8 cellular contexts compared by ENCODE assay signal in the genomic region with DNA sequence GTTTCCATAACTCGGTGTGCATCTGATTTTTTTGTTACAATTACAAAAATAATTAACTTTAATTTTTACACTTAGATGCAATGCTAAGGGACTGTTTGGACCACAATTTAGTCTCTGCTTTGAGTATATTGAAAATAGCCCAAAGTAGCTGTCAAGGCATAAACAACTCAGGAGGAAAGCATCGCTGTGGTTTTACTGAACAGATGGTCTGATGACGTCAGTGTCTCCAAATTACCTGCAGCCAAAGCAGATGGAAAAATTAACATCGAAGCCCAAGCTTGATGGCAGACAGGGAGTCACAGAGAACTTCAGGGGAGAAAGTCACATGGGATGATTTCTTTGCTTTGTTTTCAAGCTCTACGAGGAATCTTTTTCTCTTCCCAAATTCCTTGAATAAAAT.
DNase-seq lines count a peak whose midpoint lies in the region; ATAC-seq and TF ChIP-seq lines count a peak whose summit lies in the region.

No MANE protein-coding gene starts in this region.

- H3K4me2 ChIP-seq in smooth muscle cell = peak overlapping the region; percentile 13

- peaks cover 4% of the 10 kb centered on the region for H3K36me3 Mint-ChIP-seq in activated naive CD8-positive, alpha-beta T cell treated with anti-CD3 and anti-CD28 coated beads for 36 hours
- no peaks in the 10 kb centered on the region for H3K36me3 Mint-ChIP-seq in activated naive CD8-positive, alpha-beta T cell treated with anti-CD3 and anti-CD28 coated beads, Interleukin-2, amount 50 U/mL, for 24 hours (ENCODE audit: low read depth)

- H3K27ac Mint-ChIP-seq in activated naive CD8-positive, alpha-beta T cell treated with anti-CD3 and anti-CD28 coated beads for 36 hours = peak overlapping the region; percentile 26
- H3K27ac Mint-ChIP-seq in activated naive CD8-positive, alpha-beta T cell treated with anti-CD3 and anti-CD28 coated beads, Interleukin-2, amount 50 U/mL, for 24 hours = no peak overlapping the region

- intact Hi-C loops in body of pancreas (cut with DNase I) (no loop called here), head of caudate nucleus (cut with DNase I) (no loop called here)

- DNase-seq in activated naive CD8-positive, alpha-beta T cell treated with anti-CD3 and anti-CD28 coated beads for 36 hours = no peak
- no peak for DNase-seq in activated naive CD8-positive, alpha-beta T cell treated with anti-CD3 and anti-CD28 coated beads, Interleukin-2, amount 50 U/mL, for 24 hours
- DNase-seq in NCI-H1694 treated with DMSO at 0.1 percent for 48 hours (lab: John Stamatoyannopoulos, UW) (peak; percentile 76), body of pancreas (peak in 2 of 4 donors; percentile 11 to 20), smooth muscle cell (lab: John Stamatoyannopoulos, UW; ENCODE audit: unreplicated experiment) (no peak), head of caudate nucleus (no peak)
- no peak for DNase-seq in stimulated activated CD4-positive, alpha-beta T cell treated with anti-CD3 and anti-CD28 coated beads, Interleukin-2, amount 100 ng/mL, for 48 hours

- H3K9me3 Mint-ChIP-seq in activated naive CD8-positive, alpha-beta T cell treated with anti-CD3 and anti-CD28 coated beads for 36 hours = peaks cover 6% of the 10 kb centered on the region
- H3K9me3 Mint-ChIP-seq in activated naive CD8-positive, alpha-beta T cell treated with anti-CD3 and anti-CD28 coated beads, Interleukin-2, amount 50 U/mL, for 24 hours = peaks cover 4% of the 10 kb centered on the region

- no peak overlapping the region for H3K4me3 Mint-ChIP-seq in activated naive CD8-positive, alpha-beta T cell treated with anti-CD3 and anti-CD28 coated beads for 36 hours
- H3K4me3 Mint-ChIP-seq in activated naive CD8-positive, alpha-beta T cell treated with anti-CD3 and anti-CD28 coated beads, Interleukin-2, amount 50 U/mL, for 24 hours = no peak overlapping the region

- no peaks in the 10 kb centered on the region for H3K79me2 ChIP-seq in smooth muscle cell (ENCODE audit: low read depth)

- no peaks in the 10 kb centered on the region for H3K9me3 ChIP-seq in body of pancreas
- H3K9me3 ChIP-seq in smooth muscle cell (replicated peaks; ENCODE audit: low read depth) = no peaks in the 10 kb centered on the region

- H3K9ac ChIP-seq in smooth muscle cell (ENCODE audit: low read depth) = no peak overlapping the region

- peaks cover 31% of the 10 kb centered on the region for H3K4me1 Mint-ChIP-seq in activated naive CD8-positive, alpha-beta T cell treated with anti-CD3 and anti-CD28 coated beads for 36 hours
- peaks cover 41% of the 10 kb centered on the region for H3K4me1 Mint-ChIP-seq in activated naive CD8-positive, alpha-beta T cell treated with anti-CD3 and anti-CD28 coated beads, Interleukin-2, amount 50 U/mL, for 24 hours

- H3K4me1 ChIP-seq in body of pancreas = no peaks in the 10 kb centered on the region
- H3K4me1 ChIP-seq in smooth muscle cell (ENCODE audit: low read depth) = peaks cover 3% of the 10 kb centered on the region

- H3K4me3 ChIP-seq in body of pancreas (no peak overlapping the region), smooth muscle cell (no peak overlapping the region)

- H3K27me3 ChIP-seq in body of pancreas (no peaks in the 10 kb centered on the region), smooth muscle cell (ENCODE audit: low read depth) (no peaks in the 10 kb centered on the region)

- no peaks in the 10 kb centered on the region for H3F3A ChIP-seq in smooth muscle cell (ENCODE audit: low read depth)

- H3K27ac ChIP-seq in body of pancreas = peak overlapping the region in 1 of 4 donors; percentile 23
- no peak overlapping the region for H3K27ac ChIP-seq in smooth muscle cell (ENCODE audit: low read depth)

- no peak for TF ChIP-seq POLR2A in body of pancreas (IDR thresholded peaks at IDR 0.05)

- TF ChIP-seq CTCF in body of pancreas (IDR thresholded peaks at IDR 0.05) (no peak), smooth muscle cell (IDR thresholded peaks at IDR 0.05; ENCODE audit: borderline replicate concordance, insufficient read depth, poor library complexity, severe bottlenecking) (no peak)

- H4K20me1 ChIP-seq in smooth muscle cell (ENCODE audit: low read depth) = no peaks in the 10 kb centered on the region

- H2AFZ ChIP-seq in smooth muscle cell (ENCODE audit: low read depth) = no peak overlapping the region

- no peak for ATAC-seq in activated naive CD8-positive, alpha-beta T cell treated with anti-CD3 and anti-CD28 coated beads, Interleukin-2, amount 50 U/mL, for 24 hours
- ATAC-seq in body of pancreas (peak; percentile 21), HG02840 (IDR thresholded peaks at IDR 0.05; ENCODE audit: low FRiP score, unreplicated experiment) (no peak)

- no peaks in the 10 kb centered on the region for H3K27me3 Mint-ChIP-seq in activated naive CD8-positive, alpha-beta T cell treated with anti-CD3 and anti-CD28 coated beads for 36 hours
- peaks cover 2% of the 10 kb centered on the region for H3K27me3 Mint-ChIP-seq in activated naive CD8-positive, alpha-beta T cell treated with anti-CD3 and anti-CD28 coated beads, Interleukin-2, amount 50 U/mL, for 24 hours

- 61 to 68% methylated on average over 5 of the region's 5 CpGs for WGBS in body of pancreas, 2 donors
- WGBS in smooth muscle cell (ENCODE audit: low lambda C conversion rate) = 55% methylated on average over 5 of the region's 5 CpGs

- no peaks in the 10 kb centered on the region for H3K36me3 ChIP-seq in body of pancreas (replicated peaks in 1 of 2; ENCODE audit: insufficient read depth in 1 of 2, low read depth in 2 of 2)
- H3K36me3 ChIP-seq in smooth muscle cell (ENCODE audit: low read depth) = no peaks in the 10 kb centered on the region
